In genomic region chr9:19161257-19162025, GRCh38 we compare ENCODE assay signal across 9 cellular contexts. TPM values are rescaled to one million over a fixed set of nuclear protein-coding genes. Genes with fewer than 3 reads are reported as not detected.
DNase-seq lines count a peak whose midpoint lies in the region; ATAC-seq, FAIRE-seq and TF ChIP-seq lines count a peak whose summit lies in the region.
"Had no signal": no experiment of that assay in that cellular context is flagged by ENCODE, and none has a peak within 500 bp of the region (broad histone marks: within the 10 kb centered on the region; RNA-seq: fewer than 3 reads in every experiment).

No MANE protein-coding gene starts in this region.

- H3K36me3 ChIP-seq in PC-3 (ENCODE audit: low read depth, low read length) = no peaks in the 10 kb centered on the region
- H3K36me3 ChIP-seq in keratinocyte (ENCODE audit: control insufficient read depth in 2 of 2, extremely low read depth in 1 of 2, insufficient read depth in 2 of 2, low read length in 2 of 2) = no peaks in the 10 kb centered on the region

- POLR2A ChIA-PET in PC-3 (lab: Charles Lee; ENCODE audit: unreplicated experiment) = no interaction called here
- POLR2A ChIA-PET in activated naive CD8-positive, alpha-beta T cell treated with anti-CD3 and anti-CD28 coated beads, Interleukin-2, amount 10 ng/mL, durations not matched to agents 7 days and 5 days (lab: Charles Lee) = interaction anchor here (0.9 to 2.0 kb wide), 4 partner anchors 10 to 113 kb away, joined by 4 to 6 read pairs (median 5); partner anchors contain the start of gene RRAGA

- no peak overlapping the region for H3K4me3 ChIP-seq in PC-3 (ENCODE audit: low read length)
- H3K4me3 ChIP-seq in keratinocyte (ENCODE audit: control insufficient read depth in 2 of 3, extremely low read depth in 1 of 3, insufficient read depth in 2 of 3, low read depth in 1 of 3, low read length in 3 of 3) = peak overlapping the region in 1 of 3 experiments; percentile 6

- TF ChIP-seq CTCF in PC-3 (conservative IDR thresholded peaks at IDR 0.05; ENCODE audit: low read depth, low read length) (no peak), keratinocyte (optimal IDR thresholded peaks at IDR 0.05 in 1 of 3, IDR thresholded peaks at IDR 0.05 in 1 of 3, conservative IDR thresholded peaks at IDR 0.05 in 1 of 3; ENCODE audit: extremely low read depth in 1 of 3, insufficient read depth in 2 of 3, low read length in 3 of 3) (no peak)

- intact Hi-C loops in PC-3 (cut with micrococcal nuclease) = loop anchor here (5.0 kb wide), 1 partner anchor 34 kb away; the partner anchor contains the start of gene PLIN2

- H3K9ac ChIP-seq in PC-3 (ENCODE audit: low read length) (peak overlapping the region; percentile 29; the same call in 1 of the 2 replicates), keratinocyte (ENCODE audit: control insufficient read depth, extremely low read depth, insufficient read depth, low read length) (peak overlapping the region; percentile 59)

- FAIRE-seq in keratinocyte (lab: Jason Lieb, UNC) = peak; percentile 99
- FAIRE-seq: A204.1 had no signal

- peaks cover 16% of the 10 kb centered on the region for H3K4me1 ChIP-seq in PC-3 (ENCODE audit: insufficient read depth, low read length)
- H3K4me1 ChIP-seq in keratinocyte (ENCODE audit: control insufficient read depth, extremely low read depth, insufficient read depth, low read length) = peaks cover 20% of the 10 kb centered on the region

- H4K20me1 ChIP-seq in PC-3 (ENCODE audit: low read length) (no peaks in the 10 kb centered on the region), keratinocyte (ENCODE audit: control insufficient read depth, extremely low read depth, insufficient read depth, low read length) (no peaks in the 10 kb centered on the region)

- no TSS peak for BruUV-seq in PC-3 (replicated peaks; lab: Mats Ljungman, UMichigan)

- peak overlapping the region; percentile 81 for H3K4me3 Mint-ChIP-seq in activated naive CD8-positive, alpha-beta T cell treated with anti-CD3 and anti-CD28 coated beads, Interleukin-2, amount 10 ng/mL, durations not matched to agents 7 days and 5 days
- H3K4me3 Mint-ChIP-seq in stimulated activated memory B cell treated with anti-CD40 and anti-IgM and Interleukin-4, amounts not matched to agents 10 μg/mL and 1 μg/mL and 100 μg/mL, for 72 hours = no peak overlapping the region

- peaks cover 19% of the 10 kb centered on the region for H3K4me1 Mint-ChIP-seq in activated naive CD8-positive, alpha-beta T cell treated with anti-CD3 and anti-CD28 coated beads, Interleukin-2, amount 10 ng/mL, durations not matched to agents 7 days and 5 days
- H3K4me1 Mint-ChIP-seq in stimulated activated memory B cell treated with anti-CD40 and anti-IgM and Interleukin-4, amounts not matched to agents 10 μg/mL and 1 μg/mL and 100 μg/mL, for 72 hours = peaks cover 11% of the 10 kb centered on the region

- DNase-seq in NCI-H1694 treated with DMSO at 0.1 percent for 48 hours (lab: John Stamatoyannopoulos, UW) = peak; percentile 0
- no peak for DNase-seq in NCI-H1694 (lab: John Stamatoyannopoulos, UW)
- DNase-seq in PC-3 = peak; percentile 95
- DNase-seq in activated naive CD8-positive, alpha-beta T cell treated with anti-CD3 and anti-CD28 coated beads, Interleukin-2, amount 10 ng/mL, durations not matched to agents 7 days and 5 days = no peak
- DNase-seq in keratinocyte (ENCODE audit: low read depth, low spot score) = peak; percentile 94
- no peak for DNase-seq in middle frontal gyrus (ENCODE audit: extremely low spot score, low spot score)

- no peaks in the 10 kb centered on the region for H3K27me3 Mint-ChIP-seq in activated naive CD8-positive, alpha-beta T cell treated with anti-CD3 and anti-CD28 coated beads, Interleukin-2, amount 10 ng/mL, durations not matched to agents 7 days and 5 days
- H3K27me3 Mint-ChIP-seq in stimulated activated memory B cell treated with anti-CD40 and anti-IgM and Interleukin-4, amounts not matched to agents 10 μg/mL and 1 μg/mL and 100 μg/mL, for 72 hours = no peaks in the 10 kb centered on the region

- H3K9me1 ChIP-seq in keratinocyte (ENCODE audit: control insufficient read depth, extremely low read depth, insufficient read depth, low read length) = no peaks in the 10 kb centered on the region

- dilution Hi-C loops in keratinocyte (cut with MboI; ENCODE audit: extremely low pct_ligation_motif_present, low sequenced_read_pairs) = no loop called here

- H3K9me3 ChIP-seq in PC-3 (ENCODE audit: low read length) (no peaks in the 10 kb centered on the region), keratinocyte (ENCODE audit: control insufficient read depth, low read depth, low read length) (no peaks in the 10 kb centered on the region)

- ATAC-seq in HG02943 (IDR thresholded peaks at IDR 0.05; ENCODE audit: low read depth, unreplicated experiment) = peak; percentile 80
- peak; percentile 95 for ATAC-seq in PC-3
- peak; percentile 99 for ATAC-seq in activated naive CD8-positive, alpha-beta T cell treated with anti-CD3 and anti-CD28 coated beads, Interleukin-2, amount 10 ng/mL, durations not matched to agents 7 days and 5 days (ENCODE audit: low read depth)
- ATAC-seq in stimulated activated memory B cell treated with anti-CD40 and anti-IgM and Interleukin-4, amounts not matched to agents 10 μg/mL and 1 μg/mL and 100 μg/mL, for 72 hours = peak; percentile 55

- peaks cover 1% of the 10 kb centered on the region for H3K9me3 Mint-ChIP-seq in activated naive CD8-positive, alpha-beta T cell treated with anti-CD3 and anti-CD28 coated beads, Interleukin-2, amount 10 ng/mL, durations not matched to agents 7 days and 5 days
- H3K9me3 Mint-ChIP-seq in stimulated activated memory B cell treated with anti-CD40 and anti-IgM and Interleukin-4, amounts not matched to agents 10 μg/mL and 1 μg/mL and 100 μg/mL, for 72 hours = no peaks in the 10 kb centered on the region

- H3K4me2 ChIP-seq in PC-3 (ENCODE audit: low read length) (peak overlapping the region; percentile 55), keratinocyte (ENCODE audit: control insufficient read depth, extremely low read depth, insufficient read depth, low read depth, low read length) (peak overlapping the region; percentile 72)

- peak overlapping the region; percentile 83 for H3K27ac ChIP-seq in PC-3 (ENCODE audit: low read length)
- H3K27ac ChIP-seq in keratinocyte (ENCODE audit: control insufficient read depth, insufficient read depth, low read length) = peak overlapping the region; percentile 92

- H3K27me3 ChIP-seq in PC-3 (ENCODE audit: low read length) = no peaks in the 10 kb centered on the region
- no peaks in the 10 kb centered on the region for H3K27me3 ChIP-seq in keratinocyte (ENCODE audit: control insufficient read depth, extremely low read depth, insufficient read depth, low read length)

- no peaks in the 10 kb centered on the region for H3K36me3 Mint-ChIP-seq in activated naive CD8-positive, alpha-beta T cell treated with anti-CD3 and anti-CD28 coated beads, Interleukin-2, amount 10 ng/mL, durations not matched to agents 7 days and 5 days
- no peaks in the 10 kb centered on the region for H3K36me3 Mint-ChIP-seq in stimulated activated memory B cell treated with anti-CD40 and anti-IgM and Interleukin-4, amounts not matched to agents 10 μg/mL and 1 μg/mL and 100 μg/mL, for 72 hours

- no peaks in the 10 kb centered on the region for H3F3A ChIP-seq in PC-3 (ENCODE audit: low read length, unreplicated experiment)

- H3K9me2 ChIP-seq in PC-3 (replicated peaks; ENCODE audit: low read length) = no peaks in the 10 kb centered on the region

- no peaks in the 10 kb centered on the region for H3K79me2 ChIP-seq in PC-3 (ENCODE audit: low read length)
- no peaks in the 10 kb centered on the region for H3K79me2 ChIP-seq in keratinocyte (ENCODE audit: control insufficient read depth, insufficient read depth, low read length)

- H2AFZ ChIP-seq in PC-3 (ENCODE audit: low read length) = no peak overlapping the region
- H2AFZ ChIP-seq in keratinocyte (ENCODE audit: control insufficient read depth, low read length) = no peak overlapping the region

- peak overlapping the region; percentile 92 for H3K27ac Mint-ChIP-seq in activated naive CD8-positive, alpha-beta T cell treated with anti-CD3 and anti-CD28 coated beads, Interleukin-2, amount 10 ng/mL, durations not matched to agents 7 days and 5 days
- H3K27ac Mint-ChIP-seq in stimulated activated memory B cell treated with anti-CD40 and anti-IgM and Interleukin-4, amounts not matched to agents 10 μg/mL and 1 μg/mL and 100 μg/mL, for 72 hours = peak overlapping the region; percentile 21

- CTCF ChIA-PET in PC-3 (lab: Charles Lee) = no interaction called here

RNA-seq across cellular contexts. Expression of gene PLIN2, which starts 34.1 kb away (rescaled TPM):
- total RNA-seq in PC-3 (2014; rRNA removed) = 27.8 and 30.2 TPM in 2 replicates
- total RNA-seq in activated naive CD8-positive, alpha-beta T cell treated with anti-CD3 and anti-CD28 coated beads, Interleukin-2, amount 10 ng/mL, durations not matched to agents 7 days and 5 days = 10 to 100 TPM; 51.3 to 55.1 TPM
- 40.3 to 101 TPM (median 45.6 TPM) in 3 replicates for polyA plus RNA-seq in keratinocyte
- polyA plus RNA-seq in keratinocyte (2011; ENCODE audit: low read depth) = 291 TPM
- 55.6 and 58.1 TPM in 2 replicates for polyA plus RNA-seq in keratinocyte (2011; cell fraction: cytosol; rRNA removed)
- polyA plus RNA-seq in keratinocyte (2011; cell fraction: nucleus; rRNA removed) = 60.5 and 68.8 TPM in 2 replicates
- 26.6 and 437 TPM in 2 replicates for polyA plus RNA-seq in keratinocyte (2012; ENCODE audit: low replicate concordance)
- 66.2 to 170 TPM (median 80.6 TPM) in 3 replicates for polyA minus RNA-seq in keratinocyte
- polyA minus RNA-seq in keratinocyte (2011; cell fraction: cytosol; rRNA and poly(A)+ RNA removed) = 52.2 TPM
- polyA minus RNA-seq in keratinocyte (2011; cell fraction: nucleus; rRNA and poly(A)+ RNA removed) = 20.3 and 37.5 TPM in 2 replicates

RNA-seq across cellular contexts. Expression of gene HAUS6, which starts 58.7 kb away (rescaled TPM):
- 12.3 and 14.4 TPM in 2 replicates for total RNA-seq in PC-3 (2014; rRNA removed)
- 10 to 100 TPM; 23.9 to 27.6 TPM for total RNA-seq in activated naive CD8-positive, alpha-beta T cell treated with anti-CD3 and anti-CD28 coated beads, Interleukin-2, amount 10 ng/mL, durations not matched to agents 7 days and 5 days
- 8.8 to 15.7 TPM (median 9.6 TPM) in 3 replicates for polyA plus RNA-seq in keratinocyte
- polyA plus RNA-seq in keratinocyte (2011; ENCODE audit: low read depth) = 10.2 TPM
- polyA plus RNA-seq in keratinocyte (2011; cell fraction: cytosol; rRNA removed) = 5.8 and 10.3 TPM in 2 replicates
- 10.5 and 14.3 TPM in 2 replicates for polyA plus RNA-seq in keratinocyte (2011; cell fraction: nucleus; rRNA removed)
- 6.7 and 9.4 TPM in 2 replicates for polyA plus RNA-seq in keratinocyte (2012; ENCODE audit: low replicate concordance)
- polyA minus RNA-seq in keratinocyte = 2.8 to 14.5 TPM (median 6.9 TPM) in 3 replicates
- 8.2 TPM for polyA minus RNA-seq in keratinocyte (2011; cell fraction: cytosol; rRNA and poly(A)+ RNA removed)
- 9.5 and 14.9 TPM in 2 replicates for polyA minus RNA-seq in keratinocyte (2011; cell fraction: nucleus; rRNA and poly(A)+ RNA removed)

Comparison
In these comparisons a context has a peak if more than half of its experiments do, and no peak if none do; other contexts are left out.
1. DNase-seq: peak in NCI-H1694 treated with DMSO at 0.1 percent for 48 hours (single experiment), PC-3 (single experiment) and keratinocyte (single experiment); none in NCI-H1694 (single experiment), activated naive CD8-positive, alpha-beta T cell treated with anti-CD3 and anti-CD28 coated beads, Interleukin-2, amount 10 ng/mL, durations not matched to agents 7 days and 5 days (single experiment) and middle frontal gyrus (single experiment).
2. Peak in every context shown above with its lines, with median percentiles within 50 percentile points of each other: ATAC-seq.